Comparison of ENCODE assay signal across 16 cellular contexts in the genomic region with DNA sequence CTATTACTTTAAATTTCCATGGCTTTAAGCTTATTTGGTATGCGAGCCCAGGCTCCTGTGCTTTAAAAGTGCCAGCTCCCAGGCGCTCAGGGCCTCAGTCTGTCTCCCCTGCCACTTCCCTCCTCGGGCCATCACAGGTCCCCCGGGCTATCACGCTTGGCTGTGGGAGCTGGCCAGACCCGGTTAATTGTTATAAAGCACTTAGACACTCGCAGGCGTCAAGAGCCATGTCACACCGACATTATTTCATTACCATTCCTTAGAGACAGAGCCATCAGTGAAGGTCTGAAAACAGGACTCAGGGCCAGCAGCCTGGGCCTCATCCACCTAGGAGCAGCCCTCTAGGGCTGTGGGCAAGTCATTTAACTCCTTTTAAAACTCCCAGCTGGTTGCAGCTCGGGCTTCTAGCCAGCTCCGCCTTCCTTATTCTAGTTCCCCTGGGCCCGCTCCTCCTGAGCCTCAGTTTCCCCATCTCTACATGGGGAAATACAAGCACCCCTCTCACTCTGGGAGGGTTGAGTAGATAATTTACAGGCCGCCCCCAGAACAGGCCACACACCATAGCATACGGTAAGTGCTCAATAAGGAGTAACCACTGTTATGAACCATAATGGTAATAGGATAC.
DNase-seq lines count a peak whose midpoint lies in the region; ATAC-seq and TF ChIP-seq lines count a peak whose summit lies in the region.
"Had no signal": no experiment of that assay in that cellular context is flagged by ENCODE, and none has a peak within 500 bp of the region (broad histone marks: within the 10 kb centered on the region; RNA-seq: fewer than 3 reads in every experiment).

No MANE protein-coding gene starts in this region.

- H3K4me1 ChIP-seq in MM.1S (ENCODE audit: low read length): peaks cover 9% of the 10 kb centered on the region
- H3K4me1 ChIP-seq in spleen: no peaks in the 10 kb centered on the region

- H3K27me3 Mint-ChIP-seq in activated naive CD4-positive, alpha-beta T cell treated with anti-CD3 and anti-CD28 coated beads, Interleukin-2, amount 10 ng/mL, durations not matched to agents 7 days and 5 days: no peaks in the 10 kb centered on the region
- H3K27me3 Mint-ChIP-seq in T-helper 2 cell treated with Interferon-gamma antibody and Interleukin-4, amounts not matched to agents 5 μg/mL and 100 μg/mL, for 36 hours (ENCODE audit: low read depth): no peaks in the 10 kb centered on the region

- peaks cover 3% of the 10 kb centered on the region; the same call in 1 of the 2 replicates for H3F3A ChIP-seq in MM.1S (ENCODE audit: insufficient read depth, low read length)

- no peaks in the 10 kb centered on the region for H3K9me2 ChIP-seq in MM.1S (replicated peaks; ENCODE audit: insufficient read depth, low read length)

- no peak for TF ChIP-seq CTCF in MM.1S (IDR thresholded peaks at IDR 0.05; ENCODE audit: low read length)
- TF ChIP-seq CTCF in spleen (IDR thresholded peaks at IDR 0.05 in 8 of 11, conservative IDR thresholded peaks at IDR 0.05 in 3 of 11): no peak

- WGBS in spleen, 5 donors: 72 to 86% (median 81%) methylated on average over 14 of the region's 14 CpGs

- H3K4me3 Mint-ChIP-seq in activated naive CD4-positive, alpha-beta T cell treated with anti-CD3 and anti-CD28 coated beads, Interleukin-2, amount 10 ng/mL, durations not matched to agents 7 days and 5 days: no peak overlapping the region
- H3K4me3 Mint-ChIP-seq in T-helper 2 cell treated with Interferon-gamma antibody and Interleukin-4, amounts not matched to agents 5 μg/mL and 100 μg/mL, for 36 hours: no peak overlapping the region
- H3K4me3 Mint-ChIP-seq: CD8-positive, alpha-beta T cell had no signal

- no peak for ATAC-seq in left ventricle myocardium superior
- ATAC-seq: CD8-positive, alpha-beta T cell; GM12878 had no signal

- no peaks in the 10 kb centered on the region for H3K36me3 Mint-ChIP-seq in activated naive CD4-positive, alpha-beta T cell treated with anti-CD3 and anti-CD28 coated beads, Interleukin-2, amount 10 ng/mL, durations not matched to agents 7 days and 5 days
- no peaks in the 10 kb centered on the region for H3K36me3 Mint-ChIP-seq in T-helper 2 cell treated with Interferon-gamma antibody and Interleukin-4, amounts not matched to agents 5 μg/mL and 100 μg/mL, for 36 hours (ENCODE audit: low read depth)
- H3K36me3 Mint-ChIP-seq: CD8-positive, alpha-beta T cell had no signal

- peak; percentile 2 for DNase-seq in activated naive CD4-positive, alpha-beta T cell treated with anti-CD3 and anti-CD28 coated beads, Interleukin-2, amount 10 ng/mL, durations not matched to agents 7 days and 5 days
- DNase-seq in activated naive CD4-positive, alpha-beta T cell (lab: John Stamatoyannopoulos, UW): no peak
- no peak for DNase-seq in MM.1S
- DNase-seq in left ventricle myocardium superior: peak; percentile 7
- peak; percentile 40 for DNase-seq in spleen
- no peak for DNase-seq in activated gamma-delta T cell (lab: John Stamatoyannopoulos, UW)
- no peak for DNase-seq in T-helper 2 cell treated with Interferon-gamma antibody and Interleukin-4, amounts not matched to agents 5 μg/mL and 100 μg/mL, for 36 hours (ENCODE audit: low spot score)
- no peak for DNase-seq in HCEC 1CT
- DNase-seq: 8988T; CD8-positive, alpha-beta T cell; DMS79; NCI-H1436; NCI-H2081 treated with DMSO at 0.1 percent for 48 hours; NCI-H510A treated with DMSO at 0.1 percent for 48 hours had no signal

- no peak overlapping the region for H2AFZ ChIP-seq in MM.1S (ENCODE audit: low read length)

- peaks cover 2% of the 10 kb centered on the region for H3K9me3 Mint-ChIP-seq in activated naive CD4-positive, alpha-beta T cell treated with anti-CD3 and anti-CD28 coated beads, Interleukin-2, amount 10 ng/mL, durations not matched to agents 7 days and 5 days
- H3K9me3 Mint-ChIP-seq in T-helper 2 cell treated with Interferon-gamma antibody and Interleukin-4, amounts not matched to agents 5 μg/mL and 100 μg/mL, for 36 hours: no peaks in the 10 kb centered on the region

- no peaks in the 10 kb centered on the region for H3K36me3 ChIP-seq in MM.1S (replicated peaks; ENCODE audit: insufficient read depth, low read length)
- H3K36me3 ChIP-seq in spleen: no peaks in the 10 kb centered on the region

- no peaks in the 10 kb centered on the region for H3K9me3 ChIP-seq in MM.1S (replicated peaks; ENCODE audit: insufficient read depth, low read length)
- H3K9me3 ChIP-seq in spleen: no peaks in the 10 kb centered on the region

- H3K27ac ChIP-seq in MM.1S (ENCODE audit: low read length): no peak overlapping the region
- no peak overlapping the region for H3K27ac ChIP-seq in spleen
- H3K27ac ChIP-seq: HL-60 had no signal

- H3K9ac ChIP-seq in MM.1S (ENCODE audit: low read length): no peak overlapping the region

- H3K79me2 ChIP-seq in MM.1S (ENCODE audit: low read length): 0 out of 2 replicates have a peak, but pooled peaks cover 2% of the 10 kb centered on the region

- H3K27ac Mint-ChIP-seq in activated naive CD4-positive, alpha-beta T cell treated with anti-CD3 and anti-CD28 coated beads, Interleukin-2, amount 10 ng/mL, durations not matched to agents 7 days and 5 days: no peak overlapping the region
- H3K27ac Mint-ChIP-seq in T-helper 2 cell treated with Interferon-gamma antibody and Interleukin-4, amounts not matched to agents 5 μg/mL and 100 μg/mL, for 36 hours: no peak overlapping the region
- H3K27ac Mint-ChIP-seq: CD8-positive, alpha-beta T cell had no signal

- H3K4me2 ChIP-seq in MM.1S (ENCODE audit: low read depth, low read length): peak overlapping the region; percentile 87; the same call in 1 of the 2 replicates

- no peak for TF ChIP-seq POLR2A in spleen (IDR thresholded peaks at IDR 0.05)

- H3K4me3 ChIP-seq in MM.1S (ENCODE audit: low read length): peak overlapping the region; percentile 70; the same call in 1 of the 2 replicates
- no peak overlapping the region for H3K4me3 ChIP-seq in spleen
- H3K4me3 ChIP-seq: GM12878 had no signal

- no peaks in the 10 kb centered on the region for H3K4me1 Mint-ChIP-seq in activated naive CD4-positive, alpha-beta T cell treated with anti-CD3 and anti-CD28 coated beads, Interleukin-2, amount 10 ng/mL, durations not matched to agents 7 days and 5 days
- H3K4me1 Mint-ChIP-seq in T-helper 2 cell treated with Interferon-gamma antibody and Interleukin-4, amounts not matched to agents 5 μg/mL and 100 μg/mL, for 36 hours (ENCODE audit: low read depth): no peaks in the 10 kb centered on the region

- no peaks in the 10 kb centered on the region for H4K20me1 ChIP-seq in MM.1S (ENCODE audit: insufficient read depth, low read length)

- CTCF ChIA-PET in activated naive CD4-positive, alpha-beta T cell treated with anti-CD3 and anti-CD28 coated beads, Interleukin-2, amount 10 ng/mL, durations not matched to agents 7 days and 5 days (lab: Charles Lee): no interaction called here

- H3K27me3 ChIP-seq in MM.1S (replicated peaks; ENCODE audit: insufficient read depth, low read length): peaks cover 16% of the 10 kb centered on the region
- peaks cover 0 to 8% (median 0%) of the 10 kb centered on the region in 7 donors for H3K27me3 ChIP-seq in spleen (replicated peaks in 1 of 7)

- intact Hi-C loops in left ventricle myocardium superior (cut with micrococcal nuclease) (no loop called here), spleen (cut with DNase I; ENCODE audit: low total_unique reads) (no loop called here)

Comparison
In these comparisons a context has a peak if more than half of its experiments do, and no peak if none do; other contexts are left out.
1. DNase-seq: peak in activated naive CD4-positive, alpha-beta T cell treated with anti-CD3 and anti-CD28 coated beads, Interleukin-2, amount 10 ng/mL, durations not matched to agents 7 days and 5 days (single experiment), left ventricle myocardium superior (single experiment) and spleen (single experiment); none in activated naive CD4-positive, alpha-beta T cell (0 of 4), MM.1S (single experiment), activated gamma-delta T cell (single experiment), T-helper 2 cell treated with Interferon-gamma antibody and Interleukin-4, amounts not matched to agents 5 μg/mL and 100 μg/mL, for 36 hours (single experiment) and HCEC 1CT (single experiment).